Comparison of ENCODE assay signal across 9 cellular contexts in the genomic region with DNA sequence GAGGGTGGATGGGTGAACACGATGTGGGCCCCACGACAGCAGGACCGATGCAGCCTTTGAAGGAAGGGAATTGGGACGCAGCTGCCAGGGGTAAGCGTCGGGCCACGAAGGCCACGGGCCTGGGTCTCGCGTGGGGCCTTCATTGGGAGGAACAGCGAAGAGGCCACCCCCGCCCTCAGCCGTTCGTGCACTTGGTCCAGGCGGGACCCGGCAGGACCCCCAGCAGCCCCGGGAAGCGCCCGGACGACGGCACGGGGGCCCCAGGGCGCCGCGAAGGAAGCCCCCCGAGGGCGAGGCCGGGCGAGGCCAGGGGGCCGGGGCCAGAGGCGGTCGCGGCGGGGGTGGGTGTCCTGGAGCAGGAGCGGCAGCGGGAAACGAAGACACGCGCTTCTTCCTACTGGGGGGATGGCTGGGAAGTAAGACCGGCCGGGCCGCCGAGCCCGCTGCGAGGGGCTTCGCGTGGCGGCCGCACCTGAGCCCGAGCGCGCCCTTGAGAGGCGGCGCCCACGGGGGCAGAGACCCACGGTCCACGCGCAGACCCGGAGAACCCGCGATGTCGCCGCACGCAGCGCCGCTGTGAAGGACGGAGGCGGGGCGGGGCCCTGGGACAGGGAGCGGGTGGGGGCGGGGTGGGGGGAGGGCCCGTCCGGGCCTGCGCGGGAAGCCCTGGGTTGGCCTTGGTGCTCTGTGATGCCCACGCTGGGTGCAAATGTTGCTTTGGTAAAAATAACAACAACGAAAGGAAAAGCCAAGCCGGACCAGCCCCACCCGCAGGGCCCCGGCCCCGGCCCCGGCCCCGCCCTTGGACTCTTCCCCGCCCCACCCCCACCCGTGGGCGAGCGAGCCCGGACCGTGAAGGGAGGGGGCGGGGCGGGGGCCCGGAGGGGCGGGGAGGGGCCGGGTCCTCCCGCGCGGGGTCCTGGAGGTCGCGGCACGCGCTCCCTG. TPM values are rescaled to one million over a fixed set of nuclear protein-coding genes. Genes with fewer than 3 reads are reported as not detected.
DNase-seq lines count a peak whose midpoint lies in the region; ATAC-seq and TF ChIP-seq lines count a peak whose summit lies in the region.
"Had no signal": no experiment of that assay in that cellular context is flagged by ENCODE, and none has a peak within 500 bp of the region (broad histone marks: within the 10 kb centered on the region; RNA-seq: fewer than 3 reads in every experiment).

No MANE protein-coding gene starts in this region.

- H3K4me1 ChIP-seq in Caco-2 (peaks cover 38% of the 10 kb centered on the region), psoas muscle (no peaks in the 10 kb centered on the region)

- peak overlapping the region; percentile 60 for H3K27ac ChIP-seq in psoas muscle

- no TSS peak for BruUV-seq in Caco-2 (replicated peaks; lab: Mats Ljungman, UMichigan)

- H3K4me1 Mint-ChIP-seq in Caco-2 (ENCODE audit: low read depth, unreplicated experiment) = peaks cover 18% of the 10 kb centered on the region
- peaks cover 9% of the 10 kb centered on the region for H3K4me1 Mint-ChIP-seq in activated CD8-positive, alpha-beta T cell treated with anti-CD3 and anti-CD28 coated beads, Interleukin-2, amount 10 ng/mL, durations not matched to agents 7 days and 5 days (ENCODE audit: low read depth)

- no peaks in the 10 kb centered on the region for H3K27me3 ChIP-seq in Caco-2 (replicated peaks; ENCODE audit: control insufficient read depth, insufficient read depth, low read length)
- peaks cover 0 to 2% (median 0%) of the 10 kb centered on the region in 3 donors for H3K27me3 ChIP-seq in psoas muscle (ENCODE audit: insufficient read depth in 3 of 3, low read length in 2 of 3)

- H3K27me3 Mint-ChIP-seq in Caco-2 (ENCODE audit: insufficient read depth, unreplicated experiment) = no peaks in the 10 kb centered on the region
- peaks cover 24% of the 10 kb centered on the region for H3K27me3 Mint-ChIP-seq in activated CD8-positive, alpha-beta T cell treated with anti-CD3 and anti-CD28 coated beads, Interleukin-2, amount 10 ng/mL, durations not matched to agents 7 days and 5 days (ENCODE audit: low read depth)

- POLR2A ChIA-PET in Caco-2 (lab: Charles Lee) = no interaction called here
- POLR2A ChIA-PET in activated CD8-positive, alpha-beta T cell treated with anti-CD3 and anti-CD28 coated beads, Interleukin-2, amount 10 ng/mL, durations not matched to agents 7 days and 5 days (lab: Charles Lee) = no interaction called here

- H3K4me3 ChIP-seq in Caco-2 (ENCODE audit: low read depth, low read length) (no peak overlapping the region), foreskin fibroblast (ENCODE audit: low read depth in 1 of 2, low read length in 2 of 2) (peak overlapping the region; percentile 36 to 39), psoas muscle (peak overlapping the region; percentile 60)

- H3K36me3 ChIP-seq in Caco-2 (ENCODE audit: control insufficient read depth, insufficient read depth, low read length) = no peaks in the 10 kb centered on the region
- H3K36me3 ChIP-seq in psoas muscle (ENCODE audit: insufficient read depth in 1 of 2, low read depth in 1 of 2) = no peaks in the 10 kb centered on the region

- H3K9me3 ChIP-seq in Caco-2 = no peaks in the 10 kb centered on the region
- no peaks in the 10 kb centered on the region for H3K9me3 ChIP-seq in psoas muscle

- peaks cover 3% of the 10 kb centered on the region for H3K36me3 Mint-ChIP-seq in Caco-2 (ENCODE audit: insufficient read depth, unreplicated experiment)
- no peaks in the 10 kb centered on the region for H3K36me3 Mint-ChIP-seq in activated CD8-positive, alpha-beta T cell treated with anti-CD3 and anti-CD28 coated beads, Interleukin-2, amount 10 ng/mL, durations not matched to agents 7 days and 5 days (ENCODE audit: low read depth)

- CTCF ChIA-PET in Caco-2 (lab: Charles Lee) = no interaction called here
- CTCF ChIA-PET in activated CD8-positive, alpha-beta T cell treated with anti-CD3 and anti-CD28 coated beads, Interleukin-2, amount 10 ng/mL, durations not matched to agents 7 days and 5 days (lab: Charles Lee) = no interaction called here

- no peak overlapping the region for H3K4me3 Mint-ChIP-seq in Caco-2 (ENCODE audit: unreplicated experiment)
- peak overlapping the region; percentile 28 for H3K4me3 Mint-ChIP-seq in activated CD8-positive, alpha-beta T cell treated with anti-CD3 and anti-CD28 coated beads, Interleukin-2, amount 10 ng/mL, durations not matched to agents 7 days and 5 days

- TF ChIP-seq CTCF in Caco-2 (IDR thresholded peaks at IDR 0.05; ENCODE audit: insufficient read depth in 1 of 2, low read depth in 1 of 2, low read length in 1 of 2, severe bottlenecking in 1 of 2, unreplicated experiment in 1 of 2) = no peak
- TF ChIP-seq CTCF in foreskin fibroblast (IDR thresholded peaks at IDR 0.05; ENCODE audit: low read depth, low read length) = no peak
- TF ChIP-seq CTCF in psoas muscle (IDR thresholded peaks at IDR 0.05) = no peak

- DNase-seq in Caco-2 = no peak
- no peak for DNase-seq in activated CD8-positive, alpha-beta T cell treated with anti-CD3 and anti-CD28 coated beads, Interleukin-2, amount 10 ng/mL, durations not matched to agents 7 days and 5 days
- DNase-seq in foreskin fibroblast = peak in 1 of 2 donors; percentile 34
- DNase-seq in psoas muscle = peak; percentile 56 to 57
- DNase-seq in GM19238 (ENCODE audit: insufficient read length, low spot score) = no peak
- DNase-seq in OCI-M1 (lab: John Stamatoyannopoulos, UW) = no peak
- no peak for DNase-seq in SKM-1 treated with dmso at 0.1 percent for 144 hours (lab: John Stamatoyannopoulos, UW; ENCODE audit: unreplicated experiment)
- DNase-seq in SKM-1 (lab: John Stamatoyannopoulos, UW; ENCODE audit: unreplicated experiment) = no peak
- DNase-seq: NCI-H1048 had no signal

- H3K9me3 Mint-ChIP-seq in Caco-2 (ENCODE audit: unreplicated experiment) = peaks cover 3% of the 10 kb centered on the region
- no peaks in the 10 kb centered on the region for H3K9me3 Mint-ChIP-seq in activated CD8-positive, alpha-beta T cell treated with anti-CD3 and anti-CD28 coated beads, Interleukin-2, amount 10 ng/mL, durations not matched to agents 7 days and 5 days (ENCODE audit: insufficient read depth)

- intact Hi-C loops in Caco-2 (cut with micrococcal nuclease; ENCODE audit: unreplicated experiment) = no loop called here
- intact Hi-C loops in psoas muscle (cut with DNase I) = no loop called here

- H3K27ac Mint-ChIP-seq in Caco-2 (ENCODE audit: unreplicated experiment) = peak overlapping the region; percentile 10
- no peak overlapping the region for H3K27ac Mint-ChIP-seq in activated CD8-positive, alpha-beta T cell treated with anti-CD3 and anti-CD28 coated beads, Interleukin-2, amount 10 ng/mL, durations not matched to agents 7 days and 5 days

- peak; percentile 28 for ATAC-seq in activated CD8-positive, alpha-beta T cell treated with anti-CD3 and anti-CD28 coated beads, Interleukin-2, amount 10 ng/mL, durations not matched to agents 7 days and 5 days
- peak; percentile 16 to 48 (median 27) for ATAC-seq in psoas muscle

- 14 to 27% (median 22%) methylated on average over 47 to 98 of the region's 101 CpGs for WGBS in psoas muscle, 3 donors

RNA-seq across cellular contexts. Expression of a gene that starts 56.0 kb away (rescaled TPM):
- total RNA-seq in Caco-2 (2022) = 25.4 and 25.8 TPM in 2 replicates
- total RNA-seq in activated CD8-positive, alpha-beta T cell treated with anti-CD3 and anti-CD28 coated beads, Interleukin-2, amount 10 ng/mL, durations not matched to agents 7 days and 5 days = 10 to 100 TPM; 52.9 to 66.2 TPM
- total RNA-seq in psoas muscle = 10 to 100 TPM in 2 of 4 donors, 1 to 10 TPM in 2; 6.9 to 22.7 (median 14.4) TPM
- polyA plus RNA-seq in psoas muscle = 1 to 10 TPM; 3.8 to 6.4 (median 4.1) TPM

Comparison
In these comparisons a context has a peak if more than half of its experiments do, and no peak if none do; other contexts are left out.
1. DNase-seq: peak in psoas muscle (2 of 2); none in Caco-2 (0 of 2), activated CD8-positive, alpha-beta T cell treated with anti-CD3 and anti-CD28 coated beads, Interleukin-2, amount 10 ng/mL, durations not matched to agents 7 days and 5 days (single experiment), GM19238 (single experiment), OCI-M1 (single experiment), SKM-1 treated with dmso at 0.1 percent for 144 hours (single experiment) and SKM-1 (single experiment).